In genomic region chr4:2947926-2948325, GRCh38 we compare ENCODE assay signal across 24 cellular contexts. TPM values are rescaled to one million over a fixed set of nuclear protein-coding genes. Genes with fewer than 3 reads are reported as not detected.
DNase-seq lines count a peak whose midpoint lies in the region; ATAC-seq and TF ChIP-seq lines count a peak whose summit lies in the region.
"Had no signal": no experiment of that assay in that cellular context is flagged by ENCODE, and none has a peak within 500 bp of the region (broad histone marks: within the 10 kb centered on the region; RNA-seq: fewer than 3 reads in every experiment).

No MANE protein-coding gene starts in this region.

- 54 to 77% (median 61%) methylated on average over 11 of the region's 11 CpGs for WGBS in psoas muscle, 3 donors
- WGBS in smooth muscle cell (ENCODE audit: low lambda C conversion rate): 91% methylated on average over 11 of the region's 11 CpGs

- H3K4me2 ChIP-seq in smooth muscle cell: no peak overlapping the region

- CTCF ChIA-PET in activated CD4-positive, alpha-beta memory T cell treated with anti-CD3 and anti-CD28 coated beads, Interleukin-2, amount 10 ng/mL, durations not matched to agents 7 days and 5 days (lab: Charles Lee): interaction anchor here (1.0 to 2.9 kb wide), 5 partner anchors 12 to 184 kb away, joined by 3 to 13 read pairs (median 3); partner anchors contain the start of genes GRK4 and NOP14
- CTCF ChIA-PET in activated CD4-positive, alpha-beta memory T cell treated with anti-CD3 and anti-CD28 coated beads for 36 hours (lab: Charles Lee): interaction anchor here (0.9 to 1.6 kb wide), 3 partner anchors 12 to 30 kb away, joined by 3 to 7 read pairs (median 5); partner anchors contain the start of genes GRK4 and NOP14
- CTCF ChIA-PET in RWPE1 (lab: Yijun Ruan, JAX): interaction anchor here (0.6 kb wide), 1 partner anchor 166 kb away, joined by 5 read pairs; no protein-coding TSS in a partner anchor

- no peaks in the 10 kb centered on the region for H3K27me3 ChIP-seq in psoas muscle (ENCODE audit: insufficient read depth in 3 of 3, low read length in 2 of 3)
- no peaks in the 10 kb centered on the region for H3K27me3 ChIP-seq in smooth muscle cell (ENCODE audit: low read depth)
- H3K27me3 ChIP-seq: left lung, neutrophil had no signal

- H3K9me3 ChIP-seq in psoas muscle (no peaks in the 10 kb centered on the region), smooth muscle cell (replicated peaks; ENCODE audit: low read depth) (no peaks in the 10 kb centered on the region)
- H3K9me3 ChIP-seq: Caco-2, left lung, neutrophil had no signal

- no peak overlapping the region for H3K4me3 ChIP-seq in psoas muscle
- no peak overlapping the region for H3K4me3 ChIP-seq in smooth muscle cell
- H3K4me3 ChIP-seq: left lung had no signal

- H3F3A ChIP-seq in smooth muscle cell (ENCODE audit: low read depth): no peaks in the 10 kb centered on the region

- intact Hi-C loops in activated CD4-positive, alpha-beta memory T cell treated with anti-CD3 and anti-CD28 coated beads for 36 hours (cut with micrococcal nuclease): no loop called here
- intact Hi-C loops in left cardiac atrium (cut with DNase I): no loop called here
- intact Hi-C loops in psoas muscle (cut with DNase I): no loop called here

- H3K36me3 ChIP-seq in psoas muscle (ENCODE audit: insufficient read depth in 1 of 2, low read depth in 1 of 2) (peaks cover 12 to 99% of the 10 kb centered on the region in 2 donors), smooth muscle cell (ENCODE audit: low read depth) (peaks cover 23% of the 10 kb centered on the region)

- H3K4me1 ChIP-seq in psoas muscle: no peaks in the 10 kb centered on the region
- no peaks in the 10 kb centered on the region for H3K4me1 ChIP-seq in smooth muscle cell (ENCODE audit: low read depth)
- H3K4me1 ChIP-seq: left lung had no signal

- TF ChIP-seq CTCF in RWPE1 (conservative IDR thresholded peaks at IDR 0.05; ENCODE audit: low read depth) (no peak), psoas muscle (IDR thresholded peaks at IDR 0.05) (no peak), smooth muscle cell (IDR thresholded peaks at IDR 0.05; ENCODE audit: borderline replicate concordance, insufficient read depth, poor library complexity, severe bottlenecking) (no peak)

- peak overlapping the region; percentile 27 for H3K27ac Mint-ChIP-seq in activated CD4-positive, alpha-beta memory T cell treated with anti-CD3 and anti-CD28 coated beads, Interleukin-2, amount 10 ng/mL, durations not matched to agents 7 days and 5 days
- no peak overlapping the region for H3K27ac Mint-ChIP-seq in activated CD4-positive, alpha-beta memory T cell treated with anti-CD3 and anti-CD28 coated beads for 36 hours
- H3K27ac Mint-ChIP-seq: progenitor cell of endocrine pancreas had no signal

- H3K9ac ChIP-seq in smooth muscle cell (ENCODE audit: low read depth): no peak overlapping the region

- H3K79me2 ChIP-seq in smooth muscle cell (ENCODE audit: low read depth): no peaks in the 10 kb centered on the region

- H3K4me3 Mint-ChIP-seq in activated CD4-positive, alpha-beta memory T cell treated with anti-CD3 and anti-CD28 coated beads, Interleukin-2, amount 10 ng/mL, durations not matched to agents 7 days and 5 days: no peak overlapping the region
- H3K4me3 Mint-ChIP-seq in activated CD4-positive, alpha-beta memory T cell treated with anti-CD3 and anti-CD28 coated beads for 36 hours: no peak overlapping the region
- H3K4me3 Mint-ChIP-seq: activated naive CD4-positive, alpha-beta T cell treated with anti-CD3 and anti-CD28 coated beads, Interleukin-2, amount 50 U/mL, for 24 hours had no signal

- H4K20me1 ChIP-seq in smooth muscle cell (ENCODE audit: low read depth): peaks cover 9% of the 10 kb centered on the region

- ATAC-seq in left cardiac atrium (peak; percentile 6 to 72), psoas muscle (peak; percentile 51 to 75 (median 68)), HG02885 (IDR thresholded peaks at IDR 0.05; ENCODE audit: poor library complexity, unreplicated experiment) (no peak)
- ATAC-seq: left lung had no signal

- H3K27me3 Mint-ChIP-seq in activated CD4-positive, alpha-beta memory T cell treated with anti-CD3 and anti-CD28 coated beads, Interleukin-2, amount 10 ng/mL, durations not matched to agents 7 days and 5 days: no peaks in the 10 kb centered on the region
- H3K27me3 Mint-ChIP-seq in activated CD4-positive, alpha-beta memory T cell treated with anti-CD3 and anti-CD28 coated beads for 36 hours: no peaks in the 10 kb centered on the region
- H3K27me3 Mint-ChIP-seq: activated naive CD4-positive, alpha-beta T cell treated with anti-CD3 and anti-CD28 coated beads, Interleukin-2, amount 50 U/mL, for 24 hours; progenitor cell of endocrine pancreas had no signal

- H3K36me3 Mint-ChIP-seq in activated CD4-positive, alpha-beta memory T cell treated with anti-CD3 and anti-CD28 coated beads, Interleukin-2, amount 10 ng/mL, durations not matched to agents 7 days and 5 days (ENCODE audit: low read depth): peaks cover 85% of the 10 kb centered on the region
- peaks cover 75% of the 10 kb centered on the region for H3K36me3 Mint-ChIP-seq in activated CD4-positive, alpha-beta memory T cell treated with anti-CD3 and anti-CD28 coated beads for 36 hours

- peak overlapping the region; percentile 21; the same call in 1 of the 2 replicates for H3K27ac ChIP-seq in RWPE1
- H3K27ac ChIP-seq in psoas muscle: no peak overlapping the region
- H3K27ac ChIP-seq in smooth muscle cell (ENCODE audit: low read depth): no peak overlapping the region
- H3K27ac ChIP-seq: C4-2B, left lung, neutrophil had no signal

- H3K9me3 Mint-ChIP-seq in activated CD4-positive, alpha-beta memory T cell treated with anti-CD3 and anti-CD28 coated beads, Interleukin-2, amount 10 ng/mL, durations not matched to agents 7 days and 5 days: no peaks in the 10 kb centered on the region
- no peaks in the 10 kb centered on the region for H3K9me3 Mint-ChIP-seq in activated CD4-positive, alpha-beta memory T cell treated with anti-CD3 and anti-CD28 coated beads for 36 hours
- H3K9me3 Mint-ChIP-seq: activated naive CD4-positive, alpha-beta T cell treated with anti-CD3 and anti-CD28 coated beads, Interleukin-2, amount 50 U/mL, for 24 hours had no signal

- no peak for DNase-seq in activated CD4-positive, alpha-beta memory T cell treated with anti-CD3 and anti-CD28 coated beads, Interleukin-2, amount 10 ng/mL, durations not matched to agents 7 days and 5 days
- DNase-seq in activated CD4-positive, alpha-beta memory T cell treated with anti-CD3 and anti-CD28 coated beads for 36 hours: no peak
- no peak for DNase-seq in RWPE1 (ENCODE audit: low spot score)
- DNase-seq in left cardiac atrium: peak; percentile 22
- DNase-seq in psoas muscle: no peak
- no peak for DNase-seq in smooth muscle cell (lab: John Stamatoyannopoulos, UW; ENCODE audit: unreplicated experiment)
- DNase-seq in DMS79 (lab: John Stamatoyannopoulos, UW): no peak
- DNase-seq: activated CD4-positive, alpha-beta T cell treated with anti-CD3 and anti-CD28 coated beads for 1 hour; Caco-2; effector CD8-positive, alpha-beta T cell; HCEC 1CT; Karpas-422; NCI-H1417 treated with DMSO at 0.1 percent for 48 hours; NCI-H2081 treated with DMSO at 0.1 percent for 48 hours; NCI-H2227 treated with DMSO at 0.1 percent for 48 hours; NCI-H526; NK-92 treated with Interleukin-12 subunit alpha and Interleukin-12 subunit beta, amount 100 ng/mL, for 24 hours; stimulated activated naive CD4-positive, alpha-beta T cell treated with Interleukin-2 at 50 U/mL for 16 hours had no signal

- POLR2A ChIA-PET in activated CD4-positive, alpha-beta memory T cell treated with anti-CD3 and anti-CD28 coated beads, Interleukin-2, amount 10 ng/mL, durations not matched to agents 7 days and 5 days (lab: Charles Lee): interaction anchor here (1.5 to 4.6 kb wide), 3 partner anchors 11 to 192 kb away, joined by 3 to 41 read pairs (median 3); partner anchors contain the start of gene TNIP2
- POLR2A ChIA-PET in activated CD4-positive, alpha-beta memory T cell treated with anti-CD3 and anti-CD28 coated beads for 36 hours (lab: Charles Lee): interaction anchor here (0.8 kb wide), 1 partner anchor 11 kb away, joined by 4 read pairs; no protein-coding TSS in a partner anchor
- POLR2A ChIA-PET in RWPE1 (lab: Yijun Ruan, JAX; ENCODE audit: low non-redundant PET): no interaction called here

- peaks cover 8% of the 10 kb centered on the region for H3K4me1 Mint-ChIP-seq in activated CD4-positive, alpha-beta memory T cell treated with anti-CD3 and anti-CD28 coated beads, Interleukin-2, amount 10 ng/mL, durations not matched to agents 7 days and 5 days
- peaks cover 30% of the 10 kb centered on the region for H3K4me1 Mint-ChIP-seq in activated CD4-positive, alpha-beta memory T cell treated with anti-CD3 and anti-CD28 coated beads for 36 hours (ENCODE audit: low read depth)

- no peak overlapping the region for H2AFZ ChIP-seq in smooth muscle cell (ENCODE audit: low read depth)

RNA-seq across cellular contexts. Expression of gene NOP14, which starts 15.3 kb away (rescaled TPM):
- total RNA-seq in activated CD4-positive, alpha-beta memory T cell treated with anti-CD3 and anti-CD28 coated beads, Interleukin-2, amount 10 ng/mL, durations not matched to agents 7 days and 5 days: 10 to 100 TPM; 34.1 to 38.7 TPM
- total RNA-seq in activated CD4-positive, alpha-beta memory T cell treated with anti-CD3 and anti-CD28 coated beads for 36 hours: 10 to 100 TPM; 67.4 to 73.4 TPM
- total RNA-seq in left cardiac atrium (10 to 100 TPM; 14.4 to 22.9 TPM), psoas muscle (10 to 100 TPM; 28.0 to 45.1 (median 43.9) TPM), smooth muscle cell (12.9 and 18.5 TPM in 2 replicates)
- polyA plus RNA-seq in psoas muscle (10 to 100 TPM; 24.7 to 48.1 (median 45.0) TPM), smooth muscle cell (10.0 and 10.9 TPM in 2 replicates)

RNA-seq across cellular contexts. Expression of gene GRK4, which starts 15.4 kb away (rescaled TPM):
- total RNA-seq in activated CD4-positive, alpha-beta memory T cell treated with anti-CD3 and anti-CD28 coated beads, Interleukin-2, amount 10 ng/mL, durations not matched to agents 7 days and 5 days: 1 to 10 TPM; 3.1 to 3.6 TPM
- total RNA-seq in activated CD4-positive, alpha-beta memory T cell treated with anti-CD3 and anti-CD28 coated beads for 36 hours: 1 to 10 TPM; 2.3 to 3.0 TPM
- total RNA-seq in left cardiac atrium: 10 to 100 TPM in 1 of 2 donors, 1 to 10 TPM in 1; 8.5 to 11.5 TPM
- total RNA-seq in psoas muscle: 1 to 10 TPM; 5.9 to 7.9 (median 6.9) TPM
- 1 to 10 TPM; 5.8 to 9.2 (median 6.6) TPM for polyA plus RNA-seq in psoas muscle
- 5.2 and 6.5 TPM in 2 replicates for total RNA-seq in smooth muscle cell
- 5.9 and 6.9 TPM in 2 replicates for polyA plus RNA-seq in smooth muscle cell
